8 cellular contexts compared by ENCODE assay signal in genomic region chr10:89029785-89030437, GRCh38. TPM values are rescaled to one million over a fixed set of nuclear protein-coding genes. Genes with fewer than 3 reads are reported as not detected.
DNase-seq lines count a peak whose midpoint lies in the region; ATAC-seq and TF ChIP-seq lines count a peak whose summit lies in the region.

No MANE protein-coding gene starts in this region.

- ATAC-seq in activated naive CD4-positive, alpha-beta T cell treated with anti-CD3 and anti-CD28 coated beads, Interleukin-2, amount 50 U/mL, for 72 hours = peak; percentile 61 to 69
- peak; percentile 79 for ATAC-seq in Right ventricle myocardium superior (ENCODE audit: poor library complexity)
- ATAC-seq in upper lobe of right lung = peak; percentile 87
- ATAC-seq in GM18870 (IDR thresholded peaks at IDR 0.05; ENCODE audit: unreplicated experiment) = no peak

- no peaks in the 10 kb centered on the region for H3K9me3 Mint-ChIP-seq in activated naive CD4-positive, alpha-beta T cell treated with anti-CD3 and anti-CD28 coated beads, Interleukin-2, amount 50 U/mL, for 72 hours

- no peaks in the 10 kb centered on the region for H3K9me3 ChIP-seq in ES-I3 (ENCODE audit: control insufficient read depth, insufficient read depth, low read length)
- no peaks in the 10 kb centered on the region for H3K9me3 ChIP-seq in MG63
- H3K9me3 ChIP-seq in upper lobe of right lung = no peaks in the 10 kb centered on the region

- H3K27me3 ChIP-seq in MG63 (no peaks in the 10 kb centered on the region), upper lobe of right lung (no peaks in the 10 kb centered on the region)

- H3K4me3 ChIP-seq in MG63 (no peak overlapping the region), upper lobe of right lung (no peak overlapping the region)

- H3K27ac Mint-ChIP-seq in activated naive CD4-positive, alpha-beta T cell treated with anti-CD3 and anti-CD28 coated beads, Interleukin-2, amount 50 U/mL, for 72 hours = no peak overlapping the region

- H3K9ac ChIP-seq in ES-I3 (ENCODE audit: low read depth, low read length) = peak overlapping the region; percentile 17; the same call in 1 of the 2 replicates

- H3K4me1 ChIP-seq in ES-I3 (ENCODE audit: insufficient read depth, low read length) = peaks cover 21% of the 10 kb centered on the region
- peaks cover 39% of the 10 kb centered on the region for H3K4me1 ChIP-seq in upper lobe of right lung

- peak; percentile 93 for TF ChIP-seq CTCF in upper lobe of right lung (IDR thresholded peaks at IDR 0.05)

- no peak overlapping the region for H3K27ac ChIP-seq in upper lobe of right lung

- H3K36me3 Mint-ChIP-seq in activated naive CD4-positive, alpha-beta T cell treated with anti-CD3 and anti-CD28 coated beads, Interleukin-2, amount 50 U/mL, for 72 hours = peaks cover 0 to 3% of the 10 kb centered on the region in 2 donors

- no peaks in the 10 kb centered on the region for H3K36me3 ChIP-seq in ES-I3 (ENCODE audit: insufficient read depth, low read length)
- H3K36me3 ChIP-seq in MG63 = no peaks in the 10 kb centered on the region
- no peaks in the 10 kb centered on the region for H3K36me3 ChIP-seq in upper lobe of right lung

- peak; percentile 61 for DNase-seq in MG63
- peak; percentile 77 for DNase-seq in SKM-1 (lab: John Stamatoyannopoulos, UW; ENCODE audit: unreplicated experiment)
- peak in 1 of 2 donors; percentile 67 for DNase-seq in activated naive CD4-positive, alpha-beta T cell treated with anti-CD3 and anti-CD28 coated beads, Interleukin-2, amount 50 U/mL, for 72 hours (ENCODE audit: low spot score in 2 of 2)
- DNase-seq in Right ventricle myocardium superior = peak; percentile 77
- peak; percentile 91 for DNase-seq in posterior vena cava (ENCODE audit: low spot score)
- peak; percentile 74 for DNase-seq in upper lobe of right lung

- intact Hi-C loops in Right ventricle myocardium superior (cut with DNase I) = loop anchor here (2.0 kb wide), 1 partner anchor 181 kb away; no protein-coding TSS in a partner anchor
- intact Hi-C loops in posterior vena cava (cut with DNase I) = loop anchor here (1.0 to 5.0 kb wide), 2 partner anchors 182 to 183 kb away; no protein-coding TSS in a partner anchor
- intact Hi-C loops in upper lobe of right lung (cut with DNase I) = loop anchor here (5.0 kb wide), 1 partner anchor 182 kb away; no protein-coding TSS in a partner anchor

RNA-seq across cellular contexts. Expression of gene FAS, which starts 39.3 kb away (rescaled TPM):
- 12.5 and 13.9 TPM in 2 replicates for total RNA-seq in MG63 (2014; rRNA removed; shearing (Covaris generic); ENCODE audit: low replicate concordance)
- total RNA-seq in activated naive CD4-positive, alpha-beta T cell treated with anti-CD3 and anti-CD28 coated beads, Interleukin-2, amount 50 U/mL, for 72 hours = 10 to 100 TPM; 45.5 to 72.8 TPM
- total RNA-seq in Right ventricle myocardium superior (3.8 TPM), posterior vena cava (10 to 100 TPM; 30.7 to 40.7 TPM), upper lobe of right lung (41.2 TPM)
